ENCODE assay signal across 10 cellular contexts in the genomic region with DNA sequence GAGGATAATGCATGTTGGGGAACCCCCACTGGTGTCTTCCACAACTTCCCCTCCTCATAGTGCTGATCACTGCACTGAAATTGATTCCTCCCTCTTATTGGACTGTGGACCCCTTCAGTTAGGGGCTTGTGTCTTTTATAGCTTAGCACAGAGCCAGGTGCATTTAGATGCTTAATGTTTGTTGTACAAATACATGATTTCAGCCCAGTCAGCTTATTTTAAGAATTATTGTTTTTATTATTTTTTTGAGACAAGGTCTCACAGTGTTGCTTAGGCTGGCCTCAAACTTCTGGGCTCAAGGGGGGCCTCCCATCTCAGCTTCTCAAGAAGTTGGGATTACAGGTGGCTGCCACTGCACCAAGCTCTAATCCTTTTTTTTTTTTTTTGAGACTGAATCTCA. TPM values are rescaled to one million over a fixed set of nuclear protein-coding genes. Genes with fewer than 3 reads are reported as not detected.
"Had no signal": no experiment of that assay in that cellular context is flagged by ENCODE, and none has a peak within 500 bp of the region (broad histone marks: within the 10 kb centered on the region; RNA-seq: fewer than 3 reads in every experiment).

No MANE protein-coding gene starts in this region.

- H3K27ac ChIP-seq: GM23248, HL-60 had no signal

- H3K9ac ChIP-seq: GM23248 had no signal

- H3K9me3 Mint-ChIP-seq: H9 had no signal

- H3K4me3 ChIP-seq: GM23248 had no signal

- H3K4me3 Mint-ChIP-seq: H9, IgD-negative memory B cell had no signal

- H3K36me3 Mint-ChIP-seq: IgD-negative memory B cell had no signal

- H3K27ac Mint-ChIP-seq: H9, IgD-negative memory B cell had no signal

- H2AFZ ChIP-seq: GM23248 had no signal

- FAIRE-seq: H54 had no signal

- DNase-seq: GM23248, GOT3, H9, HCEC 1CT, Kasumi-1, KG1 had no signal

- H3K4me1 Mint-ChIP-seq: IgD-negative memory B cell had no signal

RNA-seq across cellular contexts. Expression of a gene that starts 8.2 kb away (rescaled TPM):
- total RNA-seq: HT1080 had no signal
- polyA plus RNA-seq: IgD-negative memory B cell had no signal

RNA-seq across cellular contexts. Expression of a gene that starts 33.2 kb away (rescaled TPM):
- total RNA-seq: GM23248 had no signal
- polyA plus RNA-seq: IgD-negative memory B cell had no signal
